ENCODE assay signal across 1 cellular context in genomic region chr2:101974663-101975062, GRCh38.
TF ChIP-seq lines count a peak whose summit lies in the region.

No MANE protein-coding gene starts in this region.

TF ChIP-seq in GM23338, 12 proteins besides CTCF, POLR2A, EP300 and RAD21 (continued from another document):
- TF ChIP-seq, protein P1, sequence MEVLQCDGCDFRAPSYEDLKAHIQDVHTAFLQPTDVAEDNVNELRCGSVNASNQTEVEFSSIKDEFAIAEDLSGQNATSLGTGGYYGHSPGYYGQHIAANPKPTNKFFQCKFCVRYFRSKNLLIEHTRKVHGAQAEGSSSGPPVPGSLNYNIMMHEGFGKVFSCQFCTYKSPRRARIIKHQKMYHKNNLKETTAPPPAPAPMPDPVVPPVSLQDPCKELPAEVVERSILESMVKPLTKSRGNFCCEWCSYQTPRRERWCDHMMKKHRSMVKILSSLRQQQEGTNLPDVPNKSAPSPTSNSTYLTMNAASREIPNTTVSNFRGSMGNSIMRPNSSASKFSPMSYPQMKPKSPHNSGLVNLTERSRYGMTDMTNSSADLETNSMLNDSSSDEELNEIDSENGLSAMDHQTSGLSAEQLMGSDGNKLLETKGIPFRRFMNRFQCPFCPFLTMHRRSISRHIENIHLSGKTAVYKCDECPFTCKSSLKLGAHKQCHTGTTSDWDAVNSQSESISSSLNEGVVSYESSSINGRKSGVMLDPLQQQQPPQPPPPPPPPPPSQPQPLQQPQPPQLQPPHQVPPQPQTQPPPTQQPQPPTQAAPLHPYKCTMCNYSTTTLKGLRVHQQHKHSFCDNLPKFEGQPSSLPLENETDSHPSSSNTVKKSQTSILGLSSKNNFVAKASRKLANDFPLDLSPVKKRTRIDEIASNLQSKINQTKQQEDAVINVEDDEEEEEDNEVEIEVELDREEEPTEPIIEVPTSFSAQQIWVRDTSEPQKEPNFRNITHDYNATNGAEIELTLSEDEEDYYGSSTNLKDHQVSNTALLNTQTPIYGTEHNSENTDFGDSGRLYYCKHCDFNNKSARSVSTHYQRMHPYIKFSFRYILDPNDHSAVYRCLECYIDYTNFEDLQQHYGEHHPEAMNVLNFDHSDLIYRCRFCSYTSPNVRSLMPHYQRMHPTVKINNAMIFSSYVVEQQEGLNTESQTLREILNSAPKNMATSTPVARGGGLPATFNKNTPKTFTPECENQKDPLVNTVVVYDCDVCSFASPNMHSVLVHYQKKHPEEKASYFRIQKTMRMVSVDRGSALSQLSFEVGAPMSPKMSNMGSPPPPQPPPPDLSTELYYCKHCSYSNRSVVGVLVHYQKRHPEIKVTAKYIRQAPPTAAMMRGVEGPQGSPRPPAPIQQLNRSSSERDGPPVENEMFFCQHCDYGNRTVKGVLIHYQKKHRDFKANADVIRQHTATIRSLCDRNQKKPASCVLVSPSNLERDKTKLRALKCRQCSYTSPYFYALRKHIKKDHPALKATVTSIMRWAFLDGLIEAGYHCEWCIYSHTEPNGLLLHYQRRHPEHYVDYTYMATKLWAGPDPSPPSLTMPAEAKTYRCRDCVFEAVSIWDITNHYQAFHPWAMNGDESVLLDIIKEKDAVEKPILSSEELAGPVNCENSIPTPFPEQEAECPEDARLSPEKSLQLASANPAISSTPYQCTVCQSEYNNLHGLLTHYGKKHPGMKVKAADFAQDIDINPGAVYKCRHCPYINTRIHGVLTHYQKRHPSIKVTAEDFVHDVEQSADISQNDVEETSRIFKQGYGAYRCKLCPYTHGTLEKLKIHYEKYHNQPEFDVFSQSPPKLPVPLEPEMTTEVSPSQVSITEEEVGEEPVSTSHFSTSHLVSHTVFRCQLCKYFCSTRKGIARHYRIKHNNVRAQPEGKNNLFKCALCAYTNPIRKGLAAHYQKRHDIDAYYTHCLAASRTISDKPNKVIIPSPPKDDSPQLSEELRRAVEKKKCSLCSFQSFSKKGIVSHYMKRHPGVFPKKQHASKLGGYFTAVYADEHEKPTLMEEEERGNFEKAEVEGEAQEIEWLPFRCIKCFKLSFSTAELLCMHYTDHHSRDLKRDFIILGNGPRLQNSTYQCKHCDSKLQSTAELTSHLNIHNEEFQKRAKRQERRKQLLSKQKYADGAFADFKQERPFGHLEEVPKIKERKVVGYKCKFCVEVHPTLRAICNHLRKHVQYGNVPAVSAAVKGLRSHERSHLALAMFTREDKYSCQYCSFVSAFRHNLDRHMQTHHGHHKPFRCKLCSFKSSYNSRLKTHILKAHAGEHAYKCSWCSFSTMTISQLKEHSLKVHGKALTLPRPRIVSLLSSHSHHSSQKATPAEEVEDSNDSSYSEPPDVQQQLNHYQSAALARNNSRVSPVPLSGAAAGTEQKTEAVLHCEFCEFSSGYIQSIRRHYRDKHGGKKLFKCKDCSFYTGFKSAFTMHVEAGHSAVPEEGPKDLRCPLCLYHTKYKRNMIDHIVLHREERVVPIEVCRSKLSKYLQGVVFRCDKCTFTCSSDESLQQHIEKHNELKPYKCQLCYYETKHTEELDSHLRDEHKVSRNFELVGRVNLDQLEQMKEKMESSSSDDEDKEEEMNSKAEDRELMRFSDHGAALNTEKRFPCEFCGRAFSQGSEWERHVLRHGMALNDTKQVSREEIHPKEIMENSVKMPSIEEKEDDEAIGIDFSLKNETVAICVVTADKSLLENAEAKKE (CRISPR knock-in tag; IDR thresholded peaks at IDR 0.05) = no peak
